ENCODE assay signal across 8 cellular contexts in genomic region chr2:113625906-113626305, GRCh38. TPM values are rescaled to one million over a fixed set of nuclear protein-coding genes. Genes with fewer than 3 reads are reported as not detected.
A peak's percentile ranks its signal among the peaks of the same experiment; 100 is the strongest.
DNase-seq lines count a peak whose midpoint lies in the region; ATAC-seq, FAIRE-seq and TF ChIP-seq lines count a peak whose summit lies in the region.
"Not testable (repeated sequence)": the region's sequence is repeated elsewhere in the genome, so short reads cannot be mapped to it uniquely, and the experiment has no call there.

No MANE protein-coding gene starts in this region.

- H4K20me1 ChIP-seq in BLaER1; HCT116 (ENCODE audit: insufficient read depth); PC-9 (ENCODE audit: insufficient read depth); mammary epithelial cell (ENCODE audit: insufficient read depth, low read length); HepG2 (ENCODE audit: insufficient read depth, low read length): not testable (repeated sequence)

- H3K27ac ChIP-seq in BLaER1; HCT116 (ENCODE audit: low read depth, low read length); PC-9; mammary epithelial cell (ENCODE audit: insufficient read depth, low read depth, low read length); HepG2 (ENCODE audit: extremely low read length, insufficient read depth, low read length); transverse colon: not testable (repeated sequence)

- ATAC-seq in HCT116, HepG2: not testable (repeated sequence)

- in situ Hi-C loops in mammary epithelial cell (cut with MboI; ENCODE audit: low sequenced_read_pairs in 2 of 2); HepG2 (cut with HindIII; ENCODE audit: extremely low pct_ligation_motif_present, low pct_unique_long_range_greater_than_20kb); transverse colon (cut with MboI; ENCODE audit: low pct_ligation_motif_present in 1 of 4, low pct_unique_long_range_greater_than_20kb in 1 of 4, low sequenced_read_pairs in 3 of 4): not testable (repeated sequence)

- RAD21 ChIA-PET in HCT116 (lab: Charles Lee; ENCODE audit: low non-redundant PET in 1 of 2, low total read pairs in 2 of 2, uncharacterized antibody in 2 of 2, unreplicated experiment in 2 of 2): not testable (repeated sequence)

- not testable (repeated sequence) for H3K9me2 ChIP-seq in HCT116 (ENCODE audit: insufficient read depth); PC-9 (ENCODE audit: insufficient read depth)

- H3K9ac ChIP-seq in BLaER1; HCT116 (ENCODE audit: low read length); mammary epithelial cell (ENCODE audit: insufficient read depth, low read length); HepG2 (ENCODE audit: insufficient read depth, low read depth, low read length): not testable (repeated sequence)

- not testable (repeated sequence) for H3K9me3 ChIP-seq in BLaER1; HCT116 (ENCODE audit: control insufficient read depth in 1 of 2, insufficient read depth in 1 of 2, low read depth in 1 of 2, low read length in 2 of 2); PC-9 (ENCODE audit: insufficient read depth, low read depth); mammary epithelial cell (replicated peaks; ENCODE audit: insufficient read depth, low read length); HepG2 (ENCODE audit: low read length); transverse colon

- DNase-seq in HCT116 (ENCODE audit: low read depth, low spot score); PC-9; activated T-helper 1 cell treated with anti-CD3 and anti-CD28 coated beads, Interleukin-12 subunit alpha, Interleukin-12 subunit beta, Interleukin-2, Interleukin-4 antibody, amounts not matched to agents 30 ng/mL and 10 ng/mL and 1 ng/mL, durations not matched to agents 14 hours and 24 hours and 36 hours (ENCODE audit: low spot score); mammary epithelial cell; HepG2 (ENCODE audit: low spot score); progenitor cell of endocrine pancreas (ENCODE audit: low spot score, unreplicated experiment): not testable (repeated sequence)
- DNase-seq in transverse colon: peak; percentile 8

- H3K27ac Mint-ChIP-seq in activated T-helper 1 cell treated with anti-CD3 and anti-CD28 coated beads, Interleukin-12 subunit alpha, Interleukin-12 subunit beta, Interleukin-2, Interleukin-4 antibody, amounts not matched to agents 30 ng/mL and 10 ng/mL and 1 ng/mL, durations not matched to agents 14 hours and 24 hours and 36 hours: peak overlapping the region; percentile 40
- peak overlapping the region; percentile 78 for H3K27ac Mint-ChIP-seq in progenitor cell of endocrine pancreas

- H3K4me1 ChIP-seq in BLaER1; HCT116 (ENCODE audit: control insufficient read depth in 1 of 2, insufficient read depth in 2 of 2, low read length in 2 of 2); PC-9 (replicated peaks; ENCODE audit: insufficient read depth); mammary epithelial cell (ENCODE audit: insufficient read depth, low read length); HepG2 (ENCODE audit: insufficient read depth, low read length); transverse colon: not testable (repeated sequence)

- not testable (repeated sequence) for H3K36me3 Mint-ChIP-seq in activated T-helper 1 cell treated with anti-CD3 and anti-CD28 coated beads, Interleukin-12 subunit alpha, Interleukin-12 subunit beta, Interleukin-2, Interleukin-4 antibody, amounts not matched to agents 30 ng/mL and 10 ng/mL and 1 ng/mL, durations not matched to agents 14 hours and 24 hours and 36 hours (ENCODE audit: low read depth); progenitor cell of endocrine pancreas (ENCODE audit: insufficient read depth)

- FAIRE-seq in HepG2 (lab: Jason Lieb, UNC): peak; percentile 37

- BruUV-seq in HCT116 (replicated peaks; lab: Mats Ljungman, UMichigan); PC-9 (replicated peaks; lab: Mats Ljungman, UMichigan); mammary epithelial cell (replicated peaks; lab: Mats Ljungman, UMichigan); HepG2 (replicated peaks; lab: Mats Ljungman, UMichigan): not testable (repeated sequence)

- TF ChIP-seq POLR2A in HCT116 (IDR thresholded peaks at IDR 0.05; ENCODE audit: borderline replicate concordance, extremely low read depth, insufficient read depth, insufficient read length); HepG2 (IDR thresholded peaks at IDR 0.05; ENCODE audit: insufficient read depth in 1 of 2, low read depth in 2 of 2, low read length in 2 of 2); transverse colon (IDR thresholded peaks at IDR 0.05): not testable (repeated sequence)

- H2AFZ ChIP-seq in HCT116 (ENCODE audit: low read depth, low read length, poor library complexity, severe bottlenecking); PC-9; mammary epithelial cell (ENCODE audit: low read depth, low read length); HepG2 (ENCODE audit: low read length): not testable (repeated sequence)

- POLR2A ChIA-PET in HCT116 (lab: Charles Lee); PC-9 (lab: Charles Lee; ENCODE audit: unreplicated experiment); HepG2 (lab: Yijun Ruan, JAX): not testable (repeated sequence)

- H3K36me3 ChIP-seq in BLaER1; HCT116 (ENCODE audit: control insufficient read depth in 1 of 2, insufficient read depth in 2 of 2, low read length in 2 of 2); PC-9 (ENCODE audit: low read depth); mammary epithelial cell (ENCODE audit: insufficient read depth, low read length); HepG2 (replicated peaks in 1 of 2; ENCODE audit: control insufficient read depth in 1 of 2, insufficient read depth in 2 of 2, low read length in 2 of 2); transverse colon: not testable (repeated sequence)

- not testable (repeated sequence) for H3K79me2 ChIP-seq in HCT116 (ENCODE audit: insufficient read depth, low read length); PC-9 (ENCODE audit: low read depth); mammary epithelial cell (ENCODE audit: insufficient read depth, low read length); HepG2 (ENCODE audit: insufficient read depth, low read length)

- dilution Hi-C loops in mammary epithelial cell (cut with HindIII; ENCODE audit: low sequenced_read_pairs): not testable (repeated sequence)

- H3K4me3 Mint-ChIP-seq in activated T-helper 1 cell treated with anti-CD3 and anti-CD28 coated beads, Interleukin-12 subunit alpha, Interleukin-12 subunit beta, Interleukin-2, Interleukin-4 antibody, amounts not matched to agents 30 ng/mL and 10 ng/mL and 1 ng/mL, durations not matched to agents 14 hours and 24 hours and 36 hours: not testable (repeated sequence)
- peak overlapping the region; percentile 86 for H3K4me3 Mint-ChIP-seq in progenitor cell of endocrine pancreas (ENCODE audit: low read depth)

- not testable (repeated sequence) for H3K27me3 ChIP-seq in BLaER1; HCT116 (ENCODE audit: insufficient read depth, low read length); PC-9 (ENCODE audit: insufficient read depth, low read depth); mammary epithelial cell (ENCODE audit: insufficient read depth, low read length); HepG2 (ENCODE audit: control insufficient read depth in 1 of 2, insufficient read depth in 2 of 2, low read length in 2 of 2); transverse colon

- CTCF ChIA-PET in HCT116 (lab: Charles Lee); PC-9 (lab: Charles Lee); mammary epithelial cell (lab: Charles Lee; ENCODE audit: low non-redundant PET); HepG2 (lab: Yijun Ruan, JAX; ENCODE audit: low intra/inter-chr PET ratio, low total read pairs): not testable (repeated sequence)

- TF ChIP-seq EP300 in HepG2 (IDR thresholded peaks at IDR 0.05; ENCODE audit: low read depth in 2 of 2, low read length in 2 of 2); HepG2 (CRISPR knock-in tag; IDR thresholded peaks at IDR 0.05; ENCODE audit: borderline replicate concordance); transverse colon (IDR thresholded peaks at IDR 0.05; ENCODE audit: low read depth): not testable (repeated sequence)

- TF ChIP-seq CTCF in HCT116 (IDR thresholded peaks at IDR 0.05 in 2 of 3, conservative IDR thresholded peaks at IDR 0.05 in 1 of 3; ENCODE audit: borderline replicate concordance in 1 of 3, insufficient read depth in 1 of 3, low read depth in 2 of 3, low read length in 2 of 3); PC-9 (conservative IDR thresholded peaks at IDR 0.05); mammary epithelial cell (conservative IDR thresholded peaks at IDR 0.05 in 1 of 2, IDR thresholded peaks at IDR 0.05 in 1 of 2; ENCODE audit: extremely low read depth in 1 of 2, insufficient read depth in 1 of 2, low read depth in 1 of 2, low read length in 2 of 2); HepG2 (CRISPR knock-in tag; IDR thresholded peaks at IDR 0.05); progenitor cell of endocrine pancreas (IDR thresholded peaks at IDR 0.05; ENCODE audit: unreplicated experiment); transverse colon (IDR thresholded peaks at IDR 0.05): not testable (repeated sequence)

- H3K9me3 Mint-ChIP-seq in activated T-helper 1 cell treated with anti-CD3 and anti-CD28 coated beads, Interleukin-12 subunit alpha, Interleukin-12 subunit beta, Interleukin-2, Interleukin-4 antibody, amounts not matched to agents 30 ng/mL and 10 ng/mL and 1 ng/mL, durations not matched to agents 14 hours and 24 hours and 36 hours; progenitor cell of endocrine pancreas (ENCODE audit: low read depth): not testable (repeated sequence)

- not testable (repeated sequence) for H3K4me3 ChIP-seq in BLaER1; HCT116 (replicated peaks in 1 of 2; ENCODE audit: low read depth in 1 of 2, low read length in 2 of 2); PC-9; transverse colon
- H3K4me3 ChIP-seq in mammary epithelial cell (replicated peaks in 1 of 3; ENCODE audit: insufficient read depth in 1 of 3, low read depth in 2 of 3, low read length in 3 of 3) (peak overlapping the region in 1 of 3 experiments; percentile 3), HepG2 (replicated peaks in 1 of 3; ENCODE audit: insufficient read depth in 1 of 3, low read depth in 2 of 3, low read length in 3 of 3) (peak overlapping the region; percentile 7 to 28 (median 23); a peak in 2 of 6 replicates)

- intact Hi-C loops in HCT116 (cut with micrococcal nuclease); PC-9 (cut with micrococcal nuclease; ENCODE audit: unreplicated experiment); activated T-helper 1 cell treated with anti-CD3 and anti-CD28 coated beads, Interleukin-12 subunit alpha, Interleukin-12 subunit beta, Interleukin-2, Interleukin-4 antibody, amounts not matched to agents 30 ng/mL and 10 ng/mL and 1 ng/mL, durations not matched to agents 14 hours and 24 hours and 36 hours (cut with micrococcal nuclease); mammary epithelial cell (cut with micrococcal nuclease); HepG2 (cut with micrococcal nuclease; ENCODE audit: unreplicated experiment); transverse colon (cut with DNase I; ENCODE audit: low total_unique reads): not testable (repeated sequence)

- not testable (repeated sequence) for H3F3A ChIP-seq in PC-9 (ENCODE audit: insufficient read depth, low read depth)

- not testable (repeated sequence) for TF ChIP-seq RAD21 in HCT116 (IDR thresholded peaks at IDR 0.05; ENCODE audit: low read depth); HepG2 (CRISPR knock-in tag; IDR thresholded peaks at IDR 0.05)

- H3K4me2 ChIP-seq in BLaER1: peak overlapping the region; percentile 50
- peak overlapping the region; percentile 17; the same call in 1 of the 2 replicates for H3K4me2 ChIP-seq in HCT116 (ENCODE audit: low read length)
- peak overlapping the region; percentile 78 for H3K4me2 ChIP-seq in PC-9
- H3K4me2 ChIP-seq in mammary epithelial cell (ENCODE audit: insufficient read depth, low read depth, low read length): peak overlapping the region; percentile 65
- H3K4me2 ChIP-seq in HepG2 (ENCODE audit: low read depth, low read length): peak overlapping the region; percentile 68

- H3K4me1 Mint-ChIP-seq in activated T-helper 1 cell treated with anti-CD3 and anti-CD28 coated beads, Interleukin-12 subunit alpha, Interleukin-12 subunit beta, Interleukin-2, Interleukin-4 antibody, amounts not matched to agents 30 ng/mL and 10 ng/mL and 1 ng/mL, durations not matched to agents 14 hours and 24 hours and 36 hours (ENCODE audit: low read depth): not testable (repeated sequence)
- H3K4me1 Mint-ChIP-seq in progenitor cell of endocrine pancreas (ENCODE audit: low read depth): peaks cover 12% of the 10 kb centered on the region

- not testable (repeated sequence) for H3K27me3 Mint-ChIP-seq in activated T-helper 1 cell treated with anti-CD3 and anti-CD28 coated beads, Interleukin-12 subunit alpha, Interleukin-12 subunit beta, Interleukin-2, Interleukin-4 antibody, amounts not matched to agents 30 ng/mL and 10 ng/mL and 1 ng/mL, durations not matched to agents 14 hours and 24 hours and 36 hours (ENCODE audit: insufficient read depth); progenitor cell of endocrine pancreas

- 25% methylated on average over 9 of the region's 10 CpGs for WGBS in mammary epithelial cell (ENCODE audit: low coverage, missing lambda C conversion rate)
- WGBS in HepG2 (ENCODE audit: low lambda C conversion rate): 55% methylated on average over 10 of the region's 10 CpGs
- WGBS in transverse colon (ENCODE audit: low coverage in 1 of 2), 2 donors: 0 to 58% methylated on average over 1 to 7 of the region's 10 CpGs

RNA-seq across cellular contexts. Expression of gene RABL2A, which starts 1.2 kb away (rescaled TPM):
- 14.3 TPM for total RNA-seq in HCT116 (2021; ENCODE audit: unreplicated experiment)
- 5.1 and 7.6 TPM in 2 replicates for polyA plus RNA-seq in HCT116 (2012)
- 19.3 and 27.7 TPM in 2 replicates for total RNA-seq in PC-9 (2021)
- total RNA-seq in activated T-helper 1 cell treated with anti-CD3 and anti-CD28 coated beads, Interleukin-12 subunit alpha, Interleukin-12 subunit beta, Interleukin-2, Interleukin-4 antibody, amounts not matched to agents 30 ng/mL and 10 ng/mL and 1 ng/mL, durations not matched to agents 14 hours and 24 hours and 36 hours: 24.0 and 24.6 TPM in 2 replicates
- 10 to 100 TPM in 1 of 2 donors, 1 to 10 TPM in 1; 7.3 to 14.1 TPM for total RNA-seq in mammary epithelial cell
- polyA plus RNA-seq in mammary epithelial cell: 10.6 TPM
- 42.7 TPM for polyA minus RNA-seq in mammary epithelial cell
- total RNA-seq in HepG2 (2016; rRNA removed; fragmentation: Illumina TruSeq; extraction: Trizol): 2.9 and 9.6 TPM in 2 replicates
- 4.3 TPM in 2 replicates for total RNA-seq in HepG2 (2016; cell fraction: cytosol; rRNA removed; fragmentation: Illumina TruSeq; extraction: Trizol; ENCODE audit: low read depth)
- total RNA-seq in HepG2 (2016; cell fraction: insoluble cytoplasmic fraction; rRNA removed; fragmentation: Illumina TruSeq; extraction: Trizol): 2.4 and 8.8 TPM in 2 replicates
- 2.8 and 3.6 TPM in 2 replicates for total RNA-seq in HepG2 (2016; cell fraction: membrane; rRNA removed; fragmentation: Illumina TruSeq; extraction: Trizol)
- total RNA-seq in HepG2 (2016; cell fraction: nucleus; rRNA removed; fragmentation: Illumina TruSeq; extraction: Trizol): 14.4 and 20.3 TPM in 2 replicates
- 13.4 and 16.4 TPM in 2 replicates for polyA plus RNA-seq in HepG2 (2011; rRNA removed)
- 4.3 and 6.5 TPM in 2 replicates for polyA plus RNA-seq in HepG2 (2011; cell fraction: cytosol; rRNA removed)
- polyA plus RNA-seq in HepG2 (2011; cell fraction: nucleus; rRNA removed): 36.6 and 49.2 TPM in 2 replicates
- polyA plus RNA-seq in HepG2 (2012): 8.6 and 9.0 TPM in 2 replicates
- polyA plus RNA-seq in HepG2 (2016; cell fraction: cytosol; fragmentation: Illumina TruSeq; extraction: Trizol; ENCODE audit: low read depth): 1.6 and 2.2 TPM in 2 replicates
- polyA plus RNA-seq in HepG2 (2016; cell fraction: insoluble cytoplasmic fraction; fragmentation: Illumina TruSeq; extraction: Trizol; ENCODE audit: low read depth): 3.3 and 4.4 TPM in 2 replicates
- 2.8 and 3.1 TPM in 2 replicates for polyA plus RNA-seq in HepG2 (2016; cell fraction: membrane; fragmentation: Illumina TruSeq; extraction: Trizol; ENCODE audit: low read depth)
- polyA plus RNA-seq in HepG2 (2016; cell fraction: nucleus; fragmentation: Illumina TruSeq; extraction: Trizol; ENCODE audit: insufficient read depth, low read depth): 29.3 and 35.2 TPM in 2 replicates
- 17.8 and 18.9 TPM in 2 replicates for polyA minus RNA-seq in HepG2 (2011; rRNA and poly(A)+ RNA removed; ENCODE audit: low replicate concordance)
- 2.5 and 3.9 TPM in 2 replicates for polyA minus RNA-seq in HepG2 (2011; cell fraction: cytosol; rRNA and poly(A)+ RNA removed)
- polyA minus RNA-seq in HepG2 (2011; cell fraction: nucleus; rRNA and poly(A)+ RNA removed): 32.1 and 40.5 TPM in 2 replicates
- total RNA-seq in progenitor cell of endocrine pancreas: 56.2 and 61.2 TPM in 2 replicates
- 10 to 100 TPM; 13.5 to 44.8 (median 16.6) TPM for total RNA-seq in transverse colon

Comparison
In these comparisons a context has a peak if more than half of its experiments do, and no peak if none do; other contexts are left out.
1. H3K4me2 ChIP-seq: peak in every context shown above with its lines; median percentile 78 in PC-9; 68 in HepG2; 65 in mammary epithelial cell; 50 in BLaER1; 17 in HCT116.